In genomic region chr7:37448637-37449331, GRCh38 we compare ENCODE assay signal across 8 cellular contexts. TPM values are rescaled to one million over a fixed set of nuclear protein-coding genes. Genes with fewer than 3 reads are reported as not detected.
DNase-seq lines count a peak whose midpoint lies in the region; ATAC-seq and TF ChIP-seq lines count a peak whose summit lies in the region.

TSS of gene ELMO1 (minus strand) at chr7:37448864. CDS start at chr7:37342690, 106,174 bp downstream.

- H3K9me3 ChIP-seq in right lobe of liver = no peaks in the 10 kb centered on the region

- WGBS in right lobe of liver (ENCODE audit: insufficient coverage, low coverage, low lambda C conversion rate, missing lambda C conversion rate) = 2% methylated on average over 18 of the region's 53 CpGs

- intact Hi-C loops in right lobe of liver (cut with DNase I) = no loop called here

- peak; percentile 81 for TF ChIP-seq POLR2A in right lobe of liver (IDR thresholded peaks at IDR 0.05)

- peak within 1 kb of the TSS; percentile 81 to 98 (median 97) for H3K27ac ChIP-seq in right lobe of liver

- H3K4me3 ChIP-seq in right lobe of liver = peak within 1 kb of the TSS; percentile 81 to 89 (median 86)

- DNase-seq in NCI-H345 (lab: John Stamatoyannopoulos, UW) = peak; percentile 59
- peak; percentile 71 for DNase-seq in activated CD4-positive, alpha-beta T cell treated with anti-CD3 and anti-CD28 coated beads, Interleukin-2, amount 50 U/mL, for 1 hour
- DNase-seq in dermis blood vessel endothelial cell = peak; percentile 80
- DNase-seq in right lobe of liver = peak; percentile 83 to 89 (median 87)
- DNase-seq in stimulated activated CD4-positive, alpha-beta T cell treated with anti-CD3 and anti-CD28 coated beads, Interleukin-4, amount 100 ng/mL, for 24 hours = peak; percentile 80
- no peak for DNase-seq in NCI-H2029 treated with DMSO at 0.1 percent for 48 hours (lab: John Stamatoyannopoulos, UW)

- ATAC-seq in GM18498 (IDR thresholded peaks at IDR 0.05; ENCODE audit: unreplicated experiment) (peak; percentile 95), HG02885 (IDR thresholded peaks at IDR 0.05; ENCODE audit: poor library complexity, unreplicated experiment) (peak; percentile 95), right lobe of liver (peak; percentile 75 to 89 (median 82))

- H3K36me3 ChIP-seq in right lobe of liver = no peaks in the 10 kb centered on the region

- H3K4me1 ChIP-seq in right lobe of liver = peaks cover 0 to 23% (median 4%) of the 10 kb centered on the region in 4 donors

- peak; percentile 35 to 67 (median 44) for TF ChIP-seq CTCF in right lobe of liver (IDR thresholded peaks at IDR 0.05)

- H3K27me3 ChIP-seq in right lobe of liver = no peaks in the 10 kb centered on the region

RNA-seq across cellular contexts. Expression of gene ELMO1, which starts in this region (rescaled TPM):
- total RNA-seq in dermis blood vessel endothelial cell (68.5 and 109 TPM in 2 replicates), right lobe of liver (10 to 100 TPM; 18.4 to 55.4 (median 25.1) TPM)
